10 cellular contexts compared by ENCODE assay signal in the genomic region with DNA sequence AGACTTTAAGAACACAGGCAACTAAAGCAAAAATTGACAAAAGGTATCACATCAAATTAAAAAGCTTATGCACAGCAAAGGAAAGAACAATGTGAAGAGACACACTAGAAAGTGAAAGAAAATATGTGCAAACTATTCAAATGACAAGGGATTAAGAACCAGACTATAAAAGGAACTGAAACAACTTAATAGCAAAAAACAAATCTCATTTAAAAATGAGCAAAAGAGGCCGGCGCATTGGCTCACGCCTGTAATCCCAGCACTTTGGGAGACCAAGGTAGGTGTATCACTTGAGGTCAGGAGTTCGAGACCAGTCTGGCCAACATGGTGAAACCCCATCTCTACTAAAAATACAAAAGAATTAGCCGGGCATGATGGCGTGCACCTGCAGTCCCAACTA. TPM values are rescaled to one million over a fixed set of nuclear protein-coding genes. Genes with fewer than 3 reads are reported as not detected.
DNase-seq lines count a peak whose midpoint lies in the region; ATAC-seq and TF ChIP-seq lines count a peak whose summit lies in the region.
"Had no signal": no experiment of that assay in that cellular context is flagged by ENCODE, and none has a peak within 500 bp of the region (broad histone marks: within the 10 kb centered on the region; RNA-seq: fewer than 3 reads in every experiment).

No MANE protein-coding gene starts in this region.

- no peaks in the 10 kb centered on the region for H3K9me3 ChIP-seq in BE2C
- H3K9me3 ChIP-seq in tibial nerve, result peaks cover 0 to 26% (median 5%) of the 10 kb centered on the region in 4 donors

- CTCF ChIA-PET in GM10248 (lab: Yijun Ruan, JAX), result interaction anchor here (1.7 kb wide), 1 partner anchor 12 kb away, joined by 5 read pairs; no protein-coding TSS in a partner anchor

- no peak for TF ChIP-seq POLR2A in tibial nerve (IDR thresholded peaks at IDR 0.05)

- WGBS in tibial nerve, 2 donors, result 95 to 98% methylated on average over 6 of the region's 6 CpGs

- H3K27ac ChIP-seq in coronary artery (no peak overlapping the region), tibial nerve (no peak overlapping the region)

- POLR2A ChIA-PET in GM10248 (lab: Yijun Ruan, JAX), result no interaction called here

- no peaks in the 10 kb centered on the region for H3K4me1 ChIP-seq in BE2C
- H3K4me1 ChIP-seq in tibial nerve, result peaks cover 0 to 4% (median 0%) of the 10 kb centered on the region in 4 donors

- ATAC-seq in GM19395 (IDR thresholded peaks at IDR 0.05; ENCODE audit: unreplicated experiment), result peak; percentile 97
- ATAC-seq in HG02840 (IDR thresholded peaks at IDR 0.05; ENCODE audit: low FRiP score, unreplicated experiment), result peak; percentile 88
- ATAC-seq in HG03520 (IDR thresholded peaks at IDR 0.05; ENCODE audit: unreplicated experiment), result peak; percentile 94

- H3K36me3 ChIP-seq in BE2C, result no peaks in the 10 kb centered on the region
- H3K36me3 ChIP-seq in tibial nerve, result peaks cover 0 to 38% (median 0%) of the 10 kb centered on the region in 3 donors

- no peak for TF ChIP-seq EP300 in tibial nerve (IDR thresholded peaks at IDR 0.05)

- peak; percentile 20 for DNase-seq in GM10248 (ENCODE audit: extremely low spot score)
- DNase-seq in BE2C, result no peak
- no peak for DNase-seq in foreskin fibroblast
- DNase-seq in coronary artery (ENCODE audit: low spot score), result no peak
- no peak for DNase-seq in tibial nerve (ENCODE audit: low spot score in 2 of 2)
- DNase-seq: activated effector memory CD4-positive, alpha-beta T cell treated with anti-CD3 and anti-CD28 coated beads, Interleukin-2, amount 50 U/mL, for 16 hours; NCI-H2029 had no signal

- H3K27me3 ChIP-seq in BE2C, result no peaks in the 10 kb centered on the region
- H3K27me3 ChIP-seq in tibial nerve, result no peaks in the 10 kb centered on the region

- TF ChIP-seq CTCF in GM10248 (IDR thresholded peaks at IDR 0.05; ENCODE audit: control extremely low read depth, extremely low read depth, low read depth, missing control alignments) (no peak), BE2C (IDR thresholded peaks at IDR 0.05; ENCODE audit: low read depth, low read length) (no peak), foreskin fibroblast (IDR thresholded peaks at IDR 0.05; ENCODE audit: low read depth, low read length) (no peak), coronary artery (IDR thresholded peaks at IDR 0.05) (no peak), tibial nerve (IDR thresholded peaks at IDR 0.05) (no peak)

- H3K4me3 ChIP-seq in BE2C (ENCODE audit: low read depth, low read length), result no peak overlapping the region
- no peak overlapping the region for H3K4me3 ChIP-seq in foreskin fibroblast (ENCODE audit: low read depth in 1 of 2, low read length in 2 of 2)
- H3K4me3 ChIP-seq in coronary artery, result no peak overlapping the region
- no peak overlapping the region for H3K4me3 ChIP-seq in tibial nerve

RNA-seq across cellular contexts. Expression of gene NGLY1, which starts 14.4 kb away (rescaled TPM):
- 8.4 TPM for polyA plus RNA-seq in BE2C (2012; ENCODE audit: insufficient read depth, insufficient read length, low read depth)
- total RNA-seq in tibial nerve, result 10 to 100 TPM; 21.4 to 31.2 (median 22.9) TPM

RNA-seq across cellular contexts. Expression of gene OXSM, which starts 21.0 kb away (rescaled TPM):
- polyA plus RNA-seq in BE2C (2012; ENCODE audit: insufficient read depth, insufficient read length, low read depth), result 12.9 TPM
- total RNA-seq in tibial nerve, result 10 to 100 TPM in 1 of 4 donors, 1 to 10 TPM in 3; 4.5 to 13.5 (median 6.2) TPM
